In genomic region chr4:185068837-185069236, GRCh38 we compare ENCODE assay signal across 1 cellular context.
TF ChIP-seq lines count a peak whose summit lies in the region.

No MANE protein-coding gene starts in this region.

TF ChIP-seq in HepG2, 621 proteins besides CTCF, POLR2A, EP300 and RAD21:
- no peak for TF ChIP-seq IKZF5 (CRISPR knock-in tag; IDR thresholded peaks at IDR 0.05)
- no peak for TF ChIP-seq ZNF709 (CRISPR knock-in tag; IDR thresholded peaks at IDR 0.05)
- no peak for TF ChIP-seq ZNF225 (CRISPR knock-in tag; IDR thresholded peaks at IDR 0.05)
